In genomic region chr6:13709698-13710551, GRCh38 we compare ENCODE assay signal across 8 cellular contexts. TPM values are rescaled to one million over a fixed set of nuclear protein-coding genes. Genes with fewer than 3 reads are reported as not detected.
DNase-seq lines count a peak whose midpoint lies in the region; ATAC-seq and TF ChIP-seq lines count a peak whose summit lies in the region.

No MANE protein-coding gene starts in this region.

- H4K20me1 ChIP-seq in smooth muscle cell (ENCODE audit: low read depth) = peaks cover 54% of the 10 kb centered on the region

- H3K27me3 ChIP-seq in iPS DF 6.9 (ENCODE audit: control insufficient read depth, insufficient read depth, low read length) = no peaks in the 10 kb centered on the region
- no peaks in the 10 kb centered on the region for H3K27me3 ChIP-seq in smooth muscle cell (ENCODE audit: low read depth)

- TF ChIP-seq CTCF in smooth muscle cell (IDR thresholded peaks at IDR 0.05; ENCODE audit: borderline replicate concordance, insufficient read depth, poor library complexity, severe bottlenecking) = no peak

- H3K4me2 ChIP-seq in smooth muscle cell = peak overlapping the region; percentile 87

- H3K79me2 ChIP-seq in smooth muscle cell (ENCODE audit: low read depth) = peaks cover 60% of the 10 kb centered on the region

- H3K4me3 Mint-ChIP-seq in activated T-helper 2 cell treated with anti-CD3 and anti-CD28 coated beads, Interferon-gamma antibody, Interleukin-2, Interleukin-4, amounts not matched to agents 10 μg/mL and 5 μg/mL and 100 μg/mL, durations not matched to agents 14 hours and 24 hours and 36 hours (ENCODE audit: low read depth) = peak overlapping the region; percentile 93

- H3K9ac ChIP-seq in smooth muscle cell (ENCODE audit: low read depth) = peak overlapping the region; percentile 91

- H3K9me3 ChIP-seq in iPS DF 6.9 (ENCODE audit: control insufficient read depth, insufficient read depth, low read length) = no peaks in the 10 kb centered on the region
- H3K9me3 ChIP-seq in smooth muscle cell (replicated peaks; ENCODE audit: low read depth) = no peaks in the 10 kb centered on the region

- intact Hi-C loops in activated T-helper 2 cell treated with anti-CD3 and anti-CD28 coated beads, Interferon-gamma antibody, Interleukin-2, Interleukin-4, amounts not matched to agents 10 μg/mL and 5 μg/mL and 100 μg/mL, durations not matched to agents 14 hours and 24 hours and 36 hours (cut with micrococcal nuclease) = loop anchor here (2.0 to 10.0 kb wide), 7 partner anchors 21 to 402 kb away; partner anchors contain the start of genes MCUR1 and SIRT5

- DNase-seq in ELR (ENCODE audit: low read depth) (peak; percentile 71), LoVo (ENCODE audit: low spot score) (peak; percentile 56), iPS DF 6.9 (ENCODE audit: low read depth, low spot score) (no peak), smooth muscle cell (lab: John Stamatoyannopoulos, UW; ENCODE audit: unreplicated experiment) (no peak)
- DNase-seq in activated T-helper 2 cell treated with anti-CD3 and anti-CD28 coated beads, Interferon-gamma antibody, Interleukin-2, Interleukin-4, amounts not matched to agents 10 μg/mL and 5 μg/mL and 100 μg/mL, durations not matched to agents 14 hours and 24 hours and 36 hours (ENCODE audit: low spot score) = no peak

- peaks cover 6% of the 10 kb centered on the region for H3F3A ChIP-seq in smooth muscle cell (ENCODE audit: low read depth)

- peak overlapping the region; percentile 11 for H2AFZ ChIP-seq in smooth muscle cell (ENCODE audit: low read depth)

- H3K27ac ChIP-seq in iPS DF 6.9 (ENCODE audit: low read length) (no peak overlapping the region), smooth muscle cell (ENCODE audit: low read depth) (peak overlapping the region; percentile 76)

- peaks cover 22% of the 10 kb centered on the region for H3K36me3 Mint-ChIP-seq in activated T-helper 2 cell treated with anti-CD3 and anti-CD28 coated beads, Interferon-gamma antibody, Interleukin-2, Interleukin-4, amounts not matched to agents 10 μg/mL and 5 μg/mL and 100 μg/mL, durations not matched to agents 14 hours and 24 hours and 36 hours (ENCODE audit: low read depth)

- H3K27ac Mint-ChIP-seq in activated T-helper 2 cell treated with anti-CD3 and anti-CD28 coated beads, Interferon-gamma antibody, Interleukin-2, Interleukin-4, amounts not matched to agents 10 μg/mL and 5 μg/mL and 100 μg/mL, durations not matched to agents 14 hours and 24 hours and 36 hours = peak overlapping the region; percentile 89

- H3K4me1 Mint-ChIP-seq in activated T-helper 2 cell treated with anti-CD3 and anti-CD28 coated beads, Interferon-gamma antibody, Interleukin-2, Interleukin-4, amounts not matched to agents 10 μg/mL and 5 μg/mL and 100 μg/mL, durations not matched to agents 14 hours and 24 hours and 36 hours (ENCODE audit: low read depth) = peaks cover 48% of the 10 kb centered on the region

- H3K4me3 ChIP-seq in iPS DF 6.9 (ENCODE audit: low read length) (peak overlapping the region; percentile 99), smooth muscle cell (peak overlapping the region; percentile 99)

- no CpG with 5 or more reads among the region's 10 CpGs for WGBS in iPS DF 6.9 (ENCODE audit: insufficient coverage, insufficient read length)
- WGBS in smooth muscle cell (ENCODE audit: low lambda C conversion rate) = 8% methylated on average over 10 of the region's 10 CpGs

- no peaks in the 10 kb centered on the region for H3K27me3 Mint-ChIP-seq in activated T-helper 2 cell treated with anti-CD3 and anti-CD28 coated beads, Interferon-gamma antibody, Interleukin-2, Interleukin-4, amounts not matched to agents 10 μg/mL and 5 μg/mL and 100 μg/mL, durations not matched to agents 14 hours and 24 hours and 36 hours (ENCODE audit: low read depth)

- ATAC-seq in GM19324 (IDR thresholded peaks at IDR 0.05; ENCODE audit: low FRiP score, unreplicated experiment) (no peak), HG03565 (IDR thresholded peaks at IDR 0.05; ENCODE audit: unreplicated experiment) (no peak), HG02642 (IDR thresholded peaks at IDR 0.05; ENCODE audit: poor library complexity, unreplicated experiment) (no peak)

- H3K4me1 ChIP-seq in iPS DF 6.9 (ENCODE audit: control insufficient read depth, insufficient read depth, low read length) (no peaks in the 10 kb centered on the region), smooth muscle cell (ENCODE audit: low read depth) (peaks cover 30% of the 10 kb centered on the region)

- no peaks in the 10 kb centered on the region for H3K9me3 Mint-ChIP-seq in activated T-helper 2 cell treated with anti-CD3 and anti-CD28 coated beads, Interferon-gamma antibody, Interleukin-2, Interleukin-4, amounts not matched to agents 10 μg/mL and 5 μg/mL and 100 μg/mL, durations not matched to agents 14 hours and 24 hours and 36 hours

- H3K36me3 ChIP-seq in iPS DF 6.9 (ENCODE audit: control insufficient read depth, insufficient read depth, low read length) = peaks cover 2% of the 10 kb centered on the region; the same call in 1 of the 2 replicates
- H3K36me3 ChIP-seq in smooth muscle cell (ENCODE audit: low read depth) = no peaks in the 10 kb centered on the region

RNA-seq across cellular contexts. Expression of gene RANBP9, which starts 1.7 kb away (rescaled TPM):
- total RNA-seq in activated T-helper 2 cell treated with anti-CD3 and anti-CD28 coated beads, Interferon-gamma antibody, Interleukin-2, Interleukin-4, amounts not matched to agents 10 μg/mL and 5 μg/mL and 100 μg/mL, durations not matched to agents 14 hours and 24 hours and 36 hours = 50.7 and 55.7 TPM in 2 replicates
- total RNA-seq in smooth muscle cell = 40.9 and 50.3 TPM in 2 replicates
- polyA plus RNA-seq in smooth muscle cell = 26.9 and 29.5 TPM in 2 replicates

Comparison
In these comparisons a context has a peak if more than half of its experiments do, and no peak if none do; other contexts are left out.
1. DNase-seq: peak in ELR (single experiment) and LoVo (single experiment); none in activated T-helper 2 cell treated with anti-CD3 and anti-CD28 coated beads, Interferon-gamma antibody, Interleukin-2, Interleukin-4, amounts not matched to agents 10 μg/mL and 5 μg/mL and 100 μg/mL, durations not matched to agents 14 hours and 24 hours and 36 hours (single experiment), iPS DF 6.9 (single experiment) and smooth muscle cell (single experiment).